ENCODE assay signal across 9 cellular contexts in genomic region chr6:49551866-49552129, GRCh38. TPM values are rescaled to one million over a fixed set of nuclear protein-coding genes. Genes with fewer than 3 reads are reported as not detected.
DNase-seq lines count a peak whose midpoint lies in the region; ATAC-seq and TF ChIP-seq lines count a peak whose summit lies in the region.
"Had no signal": no experiment of that assay in that cellular context is flagged by ENCODE, and none has a peak within 500 bp of the region (broad histone marks: within the 10 kb centered on the region; RNA-seq: fewer than 3 reads in every experiment).

No MANE protein-coding gene starts in this region.

- CTCF ChIA-PET in CD8-positive, alpha-beta T cell (lab: Charles Lee) = no interaction called here

- TF ChIP-seq POLR2A in esophagus muscularis mucosa (IDR thresholded peaks at IDR 0.05; ENCODE audit: low read depth) = no peak

- H3K27me3 ChIP-seq in CD8-positive, alpha-beta T cell (ENCODE audit: insufficient read depth, low read length) = peaks cover 4% of the 10 kb centered on the region
- peaks cover 0 to 30% (median 13%) of the 10 kb centered on the region in 4 donors for H3K27me3 ChIP-seq in esophagus muscularis mucosa

- no peaks in the 10 kb centered on the region for H3K9me3 ChIP-seq in CD8-positive, alpha-beta T cell (ENCODE audit: low read length)
- H3K9me3 ChIP-seq in esophagus muscularis mucosa = no peaks in the 10 kb centered on the region

- TF ChIP-seq EP300 in esophagus muscularis mucosa (IDR thresholded peaks at IDR 0.05) = no peak

- 56% methylated on average over 2 of the region's 2 CpGs for WGBS in esophagus muscularis mucosa

- no peak overlapping the region for H3K27ac Mint-ChIP-seq in CD8-positive, alpha-beta T cell
- no peak overlapping the region for H3K27ac Mint-ChIP-seq in stimulated activated naive B cell treated with anti-CD40 and anti-IgM and Interleukin-4, amounts not matched to agents 10 μg/mL and 1 μg/mL and 100 μg/mL, for 72 hours
- H3K27ac Mint-ChIP-seq: dendritic cell treated with granulocyte-macrophage colony-stimulating factor and Interleukin-4, amounts not matched to agents 40 ng/mL and 50 ng/mL, for 4 days had no signal

- POLR2A ChIA-PET in CD8-positive, alpha-beta T cell (lab: Charles Lee) = no interaction called here

- H3K4me1 Mint-ChIP-seq in CD8-positive, alpha-beta T cell (ENCODE audit: low read depth) = peaks cover 18% of the 10 kb centered on the region
- H3K4me1 Mint-ChIP-seq in stimulated activated naive B cell treated with anti-CD40 and anti-IgM and Interleukin-4, amounts not matched to agents 10 μg/mL and 1 μg/mL and 100 μg/mL, for 72 hours = peaks cover 16 to 21% of the 10 kb centered on the region in 2 donors

- no peaks in the 10 kb centered on the region for H3K9me3 Mint-ChIP-seq in CD8-positive, alpha-beta T cell
- no peaks in the 10 kb centered on the region for H3K9me3 Mint-ChIP-seq in stimulated activated naive B cell treated with anti-CD40 and anti-IgM and Interleukin-4, amounts not matched to agents 10 μg/mL and 1 μg/mL and 100 μg/mL, for 72 hours
- H3K9me3 Mint-ChIP-seq: dendritic cell treated with granulocyte-macrophage colony-stimulating factor and Interleukin-4, amounts not matched to agents 40 ng/mL and 50 ng/mL, for 4 days had no signal

- H3K4me1 ChIP-seq in CD8-positive, alpha-beta T cell (ENCODE audit: insufficient read depth, low read length) = peaks cover 4% of the 10 kb centered on the region
- H3K4me1 ChIP-seq in esophagus muscularis mucosa = peaks cover 14 to 21% (median 21%) of the 10 kb centered on the region in 4 donors

- DNase-seq in CD8-positive, alpha-beta T cell = no peak
- DNase-seq in esophagus muscularis mucosa (ENCODE audit: extremely low spot score) = no peak
- no peak for DNase-seq in stimulated activated naive B cell treated with anti-CD40 and anti-IgM and Interleukin-4, amounts not matched to agents 10 μg/mL and 1 μg/mL and 100 μg/mL, for 72 hours
- DNase-seq in SIG-M5 treated with dmso at 0.1 percent for 504 hours (lab: John Stamatoyannopoulos, UW; ENCODE audit: unreplicated experiment) = no peak
- no peak for DNase-seq in kidney tubule cell (ENCODE audit: low spot score)
- DNase-seq in NCI-H2107 treated with DMSO at 0.1 percent for 48 hours (lab: John Stamatoyannopoulos, UW; ENCODE audit: unreplicated experiment) = no peak

- no peak overlapping the region for H3K27ac ChIP-seq in CD8-positive, alpha-beta T cell (ENCODE audit: low read depth, low read length)
- H3K27ac ChIP-seq in esophagus muscularis mucosa (replicated peaks in 1 of 4) = no peak overlapping the region

- peak overlapping the region; percentile 50 for H3K4me3 ChIP-seq in CD8-positive, alpha-beta T cell (ENCODE audit: low read depth, low read length)
- H3K4me3 ChIP-seq in esophagus muscularis mucosa = peak overlapping the region; percentile 43 to 53 (median 48)

- H3K4me3 Mint-ChIP-seq in CD8-positive, alpha-beta T cell = peak overlapping the region; percentile 78
- peak overlapping the region; percentile 68 to 78 for H3K4me3 Mint-ChIP-seq in stimulated activated naive B cell treated with anti-CD40 and anti-IgM and Interleukin-4, amounts not matched to agents 10 μg/mL and 1 μg/mL and 100 μg/mL, for 72 hours

- intact Hi-C loops in CD8-positive, alpha-beta T cell (cut with DNase I, micrococcal nuclease) = no loop called here
- intact Hi-C loops in esophagus muscularis mucosa (cut with DNase I) = no loop called here

- ATAC-seq in CD8-positive, alpha-beta T cell = no peak
- peak; percentile 46 for ATAC-seq in GM19463 (IDR thresholded peaks at IDR 0.05; ENCODE audit: unreplicated experiment)
- ATAC-seq in HG03457 (IDR thresholded peaks at IDR 0.05; ENCODE audit: unreplicated experiment) = peak; percentile 36
- ATAC-seq in stimulated activated naive B cell treated with anti-CD40 and anti-IgM and Interleukin-4, amounts not matched to agents 10 μg/mL and 1 μg/mL and 100 μg/mL, for 72 hours (replicated peaks) = peak; percentile 29 to 43

- no peaks in the 10 kb centered on the region for H3K36me3 Mint-ChIP-seq in CD8-positive, alpha-beta T cell
- no peaks in the 10 kb centered on the region for H3K36me3 Mint-ChIP-seq in stimulated activated naive B cell treated with anti-CD40 and anti-IgM and Interleukin-4, amounts not matched to agents 10 μg/mL and 1 μg/mL and 100 μg/mL, for 72 hours

- H3K27me3 Mint-ChIP-seq in CD8-positive, alpha-beta T cell (ENCODE audit: low read depth) = peaks cover 49% of the 10 kb centered on the region
- peaks cover 20 to 36% of the 10 kb centered on the region in 2 donors for H3K27me3 Mint-ChIP-seq in stimulated activated naive B cell treated with anti-CD40 and anti-IgM and Interleukin-4, amounts not matched to agents 10 μg/mL and 1 μg/mL and 100 μg/mL, for 72 hours

- H3K36me3 ChIP-seq in CD8-positive, alpha-beta T cell (ENCODE audit: insufficient read depth, low read length) = no peaks in the 10 kb centered on the region
- H3K36me3 ChIP-seq in esophagus muscularis mucosa = no peaks in the 10 kb centered on the region

- no peak for TF ChIP-seq CTCF in CD8-positive, alpha-beta T cell (IDR thresholded peaks at IDR 0.05)
- TF ChIP-seq CTCF in esophagus muscularis mucosa (IDR thresholded peaks at IDR 0.05) = no peak

RNA-seq across cellular contexts. Expression of gene C6orf141, which starts 1.3 kb away (rescaled TPM):
- not detected for total RNA-seq in CD8-positive, alpha-beta T cell
- 1 to 10 TPM; 1.2 to 2.5 (median 1.9) TPM for total RNA-seq in esophagus muscularis mucosa

RNA-seq across cellular contexts. Expression of gene GLYATL3, which starts 52.1 kb away (rescaled TPM):
- total RNA-seq in CD8-positive, alpha-beta T cell = not detected
- total RNA-seq in esophagus muscularis mucosa = not detected
